ENCODE assay signal across 1 cellular context in the genomic region with DNA sequence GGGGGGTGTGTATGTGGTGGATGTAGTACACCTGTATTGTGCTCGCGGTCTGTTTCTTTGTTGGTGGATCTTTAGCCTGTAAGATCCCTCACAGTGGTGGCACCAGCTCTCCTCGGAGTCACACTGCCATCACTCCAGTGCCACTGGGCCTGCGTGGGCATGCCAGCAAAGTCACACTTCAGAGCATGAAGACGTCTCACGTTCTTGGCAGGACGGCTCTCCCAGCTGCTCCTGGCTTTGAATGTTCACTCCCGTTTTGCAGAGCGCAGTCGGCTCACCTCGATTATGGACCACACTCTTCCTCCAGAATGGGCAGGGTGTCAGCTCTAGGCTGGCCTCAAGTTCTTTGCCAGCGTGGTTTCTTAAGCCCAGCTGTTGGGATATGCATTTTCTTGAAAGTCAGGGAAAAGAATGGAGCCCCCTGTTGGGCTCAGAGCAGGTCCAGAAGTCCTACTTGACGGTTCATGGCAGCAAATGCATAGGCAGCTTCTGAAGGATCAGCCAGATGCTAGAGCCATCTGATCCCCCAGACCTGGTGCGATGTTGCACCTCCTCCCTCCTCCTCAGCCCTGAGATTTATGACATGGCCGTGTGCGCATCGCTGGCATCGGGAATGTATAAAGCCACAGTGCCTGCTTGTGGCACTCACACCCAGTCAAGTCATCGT.
TF ChIP-seq lines count a peak whose summit lies in the region.

No MANE protein-coding gene starts in this region.

TF ChIP-seq in H1, 55 proteins besides CTCF, POLR2A, EP300 and RAD21:
- TF ChIP-seq POU5F1 (IDR thresholded peaks at IDR 0.05; ENCODE audit: low read depth, low read length) (no peak), SP1 (IDR thresholded peaks at IDR 0.05; ENCODE audit: low read depth, low read length) (no peak), EZH2 (IDR thresholded peaks at IDR 0.05; ENCODE audit: low read depth, low read length, severe bottlenecking) (no peak), TCF12 (IDR thresholded peaks at IDR 0.05; ENCODE audit: low read depth, low read length) (no peak), HDAC6 (IDR thresholded peaks at IDR 0.05; ENCODE audit: low read depth, low read length) (no peak), SAP30 (IDR thresholded peaks at IDR 0.05; ENCODE audit: insufficient read depth, insufficient replicate concordance, low read length) (no peak), GABPA (IDR thresholded peaks at IDR 0.05; ENCODE audit: borderline replicate concordance, insufficient read depth, low read length) (no peak), RFX5 (IDR thresholded peaks at IDR 0.05; ENCODE audit: borderline replicate concordance, low read depth, low read length) (no peak), SUZ12 (IDR thresholded peaks at IDR 0.05; ENCODE audit: low read length) (no peak), ASH2L (IDR thresholded peaks at IDR 0.05; ENCODE audit: low read length) (no peak), SIX5 (IDR thresholded peaks at IDR 0.05; ENCODE audit: low read depth, low read length) (no peak), CHD1 (IDR thresholded peaks at IDR 0.05; ENCODE audit: low read depth, low read length) (no peak), CREB1 (IDR thresholded peaks at IDR 0.05) (no peak), ZNF274 (IDR thresholded peaks at IDR 0.05; ENCODE audit: borderline replicate concordance, extremely low read depth, low read length) (no peak), TAF7 (optimal IDR thresholded peaks at IDR 0.05; ENCODE audit: borderline replicate concordance, low read depth, low read length) (no peak), SIN3A (conservative IDR thresholded peaks at IDR 0.05 in 1 of 2, IDR thresholded peaks at IDR 0.05 in 1 of 2; ENCODE audit: low read depth in 1 of 2, low read length in 2 of 2) (no peak), RXRA (IDR thresholded peaks at IDR 0.05; ENCODE audit: insufficient read depth, low read depth, low read length) (no peak), TEAD4 (IDR thresholded peaks at IDR 0.05; ENCODE audit: low read depth, low read length) (no peak)
TF ChIP-seq in H1: peak in this region for 0.
